In genomic region chr9:13898957-13899356, GRCh38 we compare ENCODE assay signal across 15 cellular contexts.
A peak's percentile ranks its signal among the peaks of the same experiment; 100 is the strongest.
DNase-seq lines count a peak whose midpoint lies in the region; ATAC-seq and TF ChIP-seq lines count a peak whose summit lies in the region.
"Had no signal": no experiment of that assay in that cellular context is flagged by ENCODE, and none has a peak within 500 bp of the region (broad histone marks: within the 10 kb centered on the region; RNA-seq: fewer than 3 reads in every experiment).

No MANE protein-coding gene starts in this region.

- H3K27ac ChIP-seq in heart right ventricle (peak overlapping the region in 9 of 10 donors; percentile 37 to 86 (median 70)), right atrium auricular region (peak overlapping the region in 1 of 2 donors; percentile 63), SJCRH30 (no peak overlapping the region), psoas muscle (peak overlapping the region; percentile 44), gastroesophageal sphincter (peak overlapping the region in 1 of 4 donors; percentile 58), WERI-Rb-1 (no peak overlapping the region)
- H3K27ac ChIP-seq: PC-9 had no signal

- H3K4me1 ChIP-seq in heart right ventricle (peaks cover 0 to 64% (median 41%) of the 10 kb centered on the region in 9 donors), right atrium auricular region (peaks cover 0 to 26% of the 10 kb centered on the region in 2 donors), SJCRH30 (peaks cover 32% of the 10 kb centered on the region), psoas muscle (peaks cover 24% of the 10 kb centered on the region), gastroesophageal sphincter (peaks cover 0 to 23% (median 0%) of the 10 kb centered on the region in 3 donors)

- intact Hi-C loops in heart right ventricle (cut with DNase I) (loop anchor here in 3 of 10 donors (5.0 to 10.0 kb wide), 6 partner anchors 114 to 456 kb away; partner anchors contain the start of gene NFIB (in 1 of the 3)), psoas muscle (cut with DNase I) (loop anchor here in 1 of 2 donors (5.0 kb wide), 1 partner anchor 52 kb away; no protein-coding TSS in a partner anchor)

- H3K27me3 ChIP-seq in heart right ventricle, result no peaks in the 10 kb centered on the region
- no peaks in the 10 kb centered on the region for H3K27me3 ChIP-seq in right atrium auricular region
- no peaks in the 10 kb centered on the region for H3K27me3 ChIP-seq in SJCRH30
- no peaks in the 10 kb centered on the region for H3K27me3 ChIP-seq in psoas muscle (ENCODE audit: insufficient read depth in 3 of 3, low read length in 2 of 3)
- H3K27me3 ChIP-seq in gastroesophageal sphincter, result no peaks in the 10 kb centered on the region
- H3K27me3 ChIP-seq in WERI-Rb-1 (ENCODE audit: insufficient read depth, low read depth, severe bottlenecking), result no peaks in the 10 kb centered on the region

- WGBS in heart right ventricle, 2 donors, result 31 to 36% methylated on average over 2 of the region's 2 CpGs
- WGBS in psoas muscle, 3 donors, result 34 to 81% (median 42%) methylated on average over 2 of the region's 2 CpGs
- WGBS in gastroesophageal sphincter (ENCODE audit: low coverage in 1 of 2), 2 donors, result 40 to 100% methylated on average over 1 to 2 of the region's 2 CpGs

- peak in 1 of 2 donors; percentile 26 for DNase-seq in heart right ventricle
- no peak for DNase-seq in right atrium auricular region (ENCODE audit: low spot score)
- DNase-seq in SJCRH30, result peak; percentile 44 to 47
- peak; percentile 47 for DNase-seq in fibroblast of pulmonary artery (ENCODE audit: low read depth)
- DNase-seq in psoas muscle, result no peak
- DNase-seq in RKO (ENCODE audit: low spot score), result no peak
- no peak for DNase-seq in WERI-Rb-1
- DNase-seq: AML-193; CD4-positive, CD25-positive, alpha-beta regulatory T cell; DMS79; NCI-H345; PC-9 had no signal

- H3K36me3 ChIP-seq in heart right ventricle, result no peaks in the 10 kb centered on the region
- no peaks in the 10 kb centered on the region for H3K36me3 ChIP-seq in right atrium auricular region
- H3K36me3 ChIP-seq in SJCRH30, result no peaks in the 10 kb centered on the region
- no peaks in the 10 kb centered on the region for H3K36me3 ChIP-seq in psoas muscle (ENCODE audit: insufficient read depth in 1 of 2, low read depth in 1 of 2)
- H3K36me3 ChIP-seq in gastroesophageal sphincter, result no peaks in the 10 kb centered on the region
- no peaks in the 10 kb centered on the region for H3K36me3 ChIP-seq in WERI-Rb-1

- ATAC-seq in heart right ventricle, result no peak
- ATAC-seq in psoas muscle, result no peak
- no peak for ATAC-seq in gastroesophageal sphincter
- ATAC-seq: GM12878, HCT116 had no signal

- TF ChIP-seq POLR2A in gastroesophageal sphincter (IDR thresholded peaks at IDR 0.05), result no peak

- H3K4me3 ChIP-seq in heart right ventricle (no peak overlapping the region), right atrium auricular region (no peak overlapping the region), SJCRH30 (no peak overlapping the region), fibroblast of pulmonary artery (replicated peaks; ENCODE audit: low read depth, low read length) (no peak overlapping the region), psoas muscle (no peak overlapping the region), gastroesophageal sphincter (no peak overlapping the region), WERI-Rb-1 (ENCODE audit: low read depth, low read length) (no peak overlapping the region)
- H3K4me3 ChIP-seq: GM12878, PC-9 had no signal

- TF ChIP-seq CTCF in heart right ventricle (IDR thresholded peaks at IDR 0.05), result no peak
- no peak for TF ChIP-seq CTCF in right atrium auricular region (IDR thresholded peaks at IDR 0.05)
- no peak for TF ChIP-seq CTCF in fibroblast of pulmonary artery (IDR thresholded peaks at IDR 0.05; ENCODE audit: low read length, missing control alignments)
- no peak for TF ChIP-seq CTCF in psoas muscle (IDR thresholded peaks at IDR 0.05)
- TF ChIP-seq CTCF in gastroesophageal sphincter (IDR thresholded peaks at IDR 0.05), result no peak
- TF ChIP-seq CTCF in WERI-Rb-1 (IDR thresholded peaks at IDR 0.05; ENCODE audit: low read depth, low read length), result no peak

- no peak for TF ChIP-seq EP300 in gastroesophageal sphincter (IDR thresholded peaks at IDR 0.05)

- no peaks in the 10 kb centered on the region for H3K9me3 ChIP-seq in heart right ventricle
- no peaks in the 10 kb centered on the region for H3K9me3 ChIP-seq in right atrium auricular region
- H3K9me3 ChIP-seq in SJCRH30 (replicated peaks), result no peaks in the 10 kb centered on the region
- H3K9me3 ChIP-seq in psoas muscle, result no peaks in the 10 kb centered on the region
- no peaks in the 10 kb centered on the region for H3K9me3 ChIP-seq in gastroesophageal sphincter
- H3K9me3 ChIP-seq in WERI-Rb-1 (ENCODE audit: severe bottlenecking), result no peaks in the 10 kb centered on the region

Comparison
In these comparisons a context has a peak if more than half of its experiments do, and no peak if none do; other contexts are left out.
1. DNase-seq: peak in SJCRH30 (2 of 2) and fibroblast of pulmonary artery (single experiment); none in right atrium auricular region (single experiment), psoas muscle (0 of 2), RKO (single experiment) and WERI-Rb-1 (single experiment).
2. H3K27ac ChIP-seq: peak in heart right ventricle (9 of 10) and psoas muscle (single experiment); none in SJCRH30 (single experiment) and WERI-Rb-1 (single experiment).